ENCODE assay signal across 9 cellular contexts in the genomic region with DNA sequence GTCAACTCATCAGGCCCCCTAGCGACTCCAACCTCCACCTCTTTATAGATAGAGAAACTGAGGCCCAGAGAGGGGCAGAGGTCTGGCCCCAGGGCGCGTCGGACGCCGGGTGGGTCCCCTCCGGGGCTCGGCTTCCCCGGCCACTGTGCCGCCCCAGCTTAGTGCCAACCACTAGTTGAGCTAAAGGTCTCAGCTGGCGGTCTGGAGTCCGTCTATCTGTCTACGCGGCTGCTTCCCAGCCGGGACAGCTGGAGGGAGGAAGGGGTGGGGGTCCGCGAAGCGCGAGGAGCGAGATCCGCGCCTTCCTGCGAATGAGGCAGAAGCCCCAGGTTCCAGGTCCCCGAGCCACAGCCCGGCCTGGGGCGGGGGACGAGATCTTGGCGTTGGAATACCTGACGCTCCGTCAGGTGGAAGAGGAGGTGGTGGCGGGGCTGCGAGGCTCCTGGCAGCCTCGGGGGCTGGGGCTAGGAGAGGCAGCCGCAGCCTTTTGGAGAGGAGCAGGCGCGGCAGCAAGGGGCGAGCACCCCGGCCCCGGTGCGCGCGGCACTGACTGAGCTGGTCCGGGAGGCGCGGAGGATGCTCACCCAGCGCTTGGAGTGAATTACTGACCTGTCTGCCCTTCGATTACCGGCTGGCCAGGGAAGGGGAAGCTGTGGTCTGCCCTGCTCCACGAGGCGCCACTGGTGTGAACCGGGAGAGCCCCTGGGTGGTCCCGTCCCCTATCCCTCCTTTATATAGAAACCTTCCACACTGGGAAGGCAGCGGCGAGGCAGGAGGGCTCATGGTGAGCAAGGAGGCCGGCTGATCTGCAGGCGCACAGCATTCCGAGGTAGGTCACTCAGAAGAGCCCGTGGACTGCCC. TPM values are rescaled to one million over a fixed set of nuclear protein-coding genes. Genes with fewer than 3 reads are reported as not detected.
DNase-seq lines count a peak whose midpoint lies in the region; ATAC-seq and TF ChIP-seq lines count a peak whose summit lies in the region.
"Had no signal": no experiment of that assay in that cellular context is flagged by ENCODE, and none has a peak within 500 bp of the region (broad histone marks: within the 10 kb centered on the region; RNA-seq: fewer than 3 reads in every experiment).

No MANE protein-coding gene starts in this region.

- no peak overlapping the region for H3K27ac ChIP-seq in SJSA1

- no peaks in the 10 kb centered on the region for H3K9me3 ChIP-seq in SJSA1 (replicated peaks)

- DNase-seq in AG08396 (ENCODE audit: low spot score) (peak; percentile 55), SJSA1 (ENCODE audit: low read depth in 1 of 2, low spot score in 2 of 2) (no peak), Right ventricle myocardium superior (peak; percentile 39), osteocyte (ENCODE audit: extremely low spot score, unreplicated experiment) (peak; percentile 84), NCI-H2196 treated with DMSO at 0.1 percent for 48 hours (lab: John Stamatoyannopoulos, UW; ENCODE audit: unreplicated experiment) (no peak)
- DNase-seq: activated gamma-delta T cell had no signal

- H3K36me3 ChIP-seq in SJSA1, result no peaks in the 10 kb centered on the region

- peaks cover 3% of the 10 kb centered on the region for H3K36me3 Mint-ChIP-seq in osteocyte (ENCODE audit: unreplicated experiment)

- H3K27ac Mint-ChIP-seq in osteocyte (ENCODE audit: unreplicated experiment), result no peak overlapping the region

- H3K4me3 Mint-ChIP-seq in osteocyte (ENCODE audit: unreplicated experiment), result peak overlapping the region; percentile 74

- H3K4me1 ChIP-seq in SJSA1 (replicated peaks), result peaks cover 13% of the 10 kb centered on the region

- no peak for TF ChIP-seq CTCF in osteocyte (IDR thresholded peaks at IDR 0.05)

- peak overlapping the region; percentile 50 for H3K4me3 ChIP-seq in SJSA1

- no peaks in the 10 kb centered on the region for H3K27me3 ChIP-seq in SJSA1 (replicated peaks)

- H3K9me3 Mint-ChIP-seq in osteocyte (ENCODE audit: unreplicated experiment), result no peaks in the 10 kb centered on the region

- ATAC-seq in Right ventricle myocardium superior (ENCODE audit: poor library complexity) (peak; percentile 21), GM18519 (IDR thresholded peaks at IDR 0.05; ENCODE audit: low FRiP score, unreplicated experiment) (no peak), HG02571 (IDR thresholded peaks at IDR 0.05; ENCODE audit: unreplicated experiment) (no peak), GM19397 (IDR thresholded peaks at IDR 0.05; ENCODE audit: unreplicated experiment) (no peak)

- H3K4me1 Mint-ChIP-seq in osteocyte (ENCODE audit: unreplicated experiment), result peaks cover 7% of the 10 kb centered on the region

- intact Hi-C loops in Right ventricle myocardium superior (cut with DNase I), result no loop called here

- peaks cover 17% of the 10 kb centered on the region for H3K27me3 Mint-ChIP-seq in osteocyte (ENCODE audit: unreplicated experiment)

RNA-seq across cellular contexts. Expression of a gene that starts 0.9 kb away (rescaled TPM):
- total RNA-seq in SJSA1 (2014; rRNA removed; shearing (Covaris generic)), result 1.3 and 4.1 TPM in 2 replicates
- total RNA-seq in Right ventricle myocardium superior (30.1 TPM), osteocyte (6.5 and 6.6 TPM in 2 replicates)

Comparison
In these comparisons a context has a peak if more than half of its experiments do, and no peak if none do; other contexts are left out.
1. DNase-seq: peak in AG08396 (single experiment), Right ventricle myocardium superior (single experiment) and osteocyte (single experiment); none in SJSA1 (0 of 2) and NCI-H2196 treated with DMSO at 0.1 percent for 48 hours (single experiment).